ENCODE assay signal across 22 cellular contexts in the genomic region with DNA sequence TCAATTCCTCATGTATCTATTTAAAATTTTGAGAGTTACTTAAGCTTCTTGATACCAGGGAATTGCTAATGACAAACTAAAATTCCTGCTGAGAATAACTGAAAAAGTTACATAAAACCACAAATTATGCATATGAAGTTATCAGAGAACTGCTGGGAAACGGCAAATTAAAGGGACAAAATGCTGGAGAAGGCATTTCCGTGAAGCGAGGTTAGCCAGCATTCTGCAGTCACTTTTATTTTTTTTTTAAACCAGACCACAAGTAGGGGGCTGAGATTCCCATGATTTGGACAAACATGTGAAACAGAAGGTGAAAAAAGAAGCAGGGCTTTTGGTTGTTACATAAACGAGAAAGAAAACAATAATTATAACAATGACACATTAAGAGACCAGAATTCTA.
DNase-seq lines count a peak whose midpoint lies in the region; TF ChIP-seq lines count a peak whose summit lies in the region.
"Had no signal": no experiment of that assay in that cellular context is flagged by ENCODE, and none has a peak within 500 bp of the region (broad histone marks: within the 10 kb centered on the region; RNA-seq: fewer than 3 reads in every experiment).

No MANE protein-coding gene starts in this region.

- TF ChIP-seq CTCF in cardiac muscle cell (IDR thresholded peaks at IDR 0.05; ENCODE audit: low read depth, low read length) (no peak), left ventricle myocardium inferior (IDR thresholded peaks at IDR 0.05; ENCODE audit: borderline replicate concordance) (no peak)

- H3K4me1 ChIP-seq in cardiac muscle cell (ENCODE audit: low read depth) (peaks cover 7% of the 10 kb centered on the region), left ventricle myocardium inferior (no peaks in the 10 kb centered on the region), iPS-20b (ENCODE audit: insufficient read depth, low read length) (peaks cover 23% of the 10 kb centered on the region)
- H3K4me1 ChIP-seq: adrenal gland, psoas muscle, upper lobe of right lung had no signal

- no peaks in the 10 kb centered on the region for H3K27me3 ChIP-seq in cardiac muscle cell
- no peaks in the 10 kb centered on the region for H3K27me3 ChIP-seq in left ventricle myocardium inferior (ENCODE audit: low read depth)
- no peaks in the 10 kb centered on the region for H3K27me3 ChIP-seq in iPS-20b (ENCODE audit: insufficient read depth, low read length)
- H3K27me3 ChIP-seq: adrenal gland, upper lobe of right lung had no signal

- H3K9me3 ChIP-seq in cardiac muscle cell (ENCODE audit: low read depth) = no peaks in the 10 kb centered on the region
- H3K9me3 ChIP-seq in left ventricle myocardium inferior (replicated peaks) = peaks cover 25% of the 10 kb centered on the region
- H3K9me3 ChIP-seq in iPS-20b (ENCODE audit: insufficient read depth, low read depth, low read length) = no peaks in the 10 kb centered on the region
- H3K9me3 ChIP-seq: adrenal gland, Caco-2, psoas muscle, upper lobe of right lung had no signal

- H3K36me3 ChIP-seq in cardiac muscle cell (no peaks in the 10 kb centered on the region), left ventricle myocardium inferior (no peaks in the 10 kb centered on the region), iPS-20b (ENCODE audit: insufficient read depth, low read depth, low read length) (no peaks in the 10 kb centered on the region)
- H3K36me3 ChIP-seq: adrenal gland, upper lobe of right lung had no signal

- peak in 1 of 2 donors; percentile 21 for DNase-seq in cardiac muscle cell (ENCODE audit: low read depth in 1 of 2, low spot score in 1 of 2)
- no peak for DNase-seq in left ventricle myocardium inferior
- DNase-seq in RPMI7951 (ENCODE audit: low read depth) = peak; percentile 64
- DNase-seq in effector CD8-positive, alpha-beta T cell (lab: John Stamatoyannopoulos, UW) = no peak
- no peak for DNase-seq in NCI-H187 (lab: John Stamatoyannopoulos, UW)
- no peak for DNase-seq in NCI-H345 treated with DMSO at 0.1 percent for 48 hours (lab: John Stamatoyannopoulos, UW; ENCODE audit: unreplicated experiment)
- DNase-seq in NCI-H128 (lab: John Stamatoyannopoulos, UW; ENCODE audit: unreplicated experiment) = no peak
- DNase-seq: activated CD4-positive, alpha-beta T cell treated with anti-CD3 and anti-CD28 coated beads for 48 hours; activated naive CD4-positive, alpha-beta T cell treated with Interleukin-2 at 50 U/mL for 16 hours; activated T-cell treated with anti-CD3 and anti-CD28 coated beads, Interleukin-2, amount 50 U/mL, for 48 hours; adrenal gland; Caco-2; islet precursor cell; NCI-H1436; NCI-H2107; NCI-H510A; psoas muscle; stimulated activated CD4-positive, alpha-beta T cell treated with anti-CD3 and anti-CD28 coated beads, Interleukin-1b, Interleukin-23, amount 100 ng/mL, for 48 hours; upper lobe of right lung had no signal

- intact Hi-C loops in left ventricle myocardium inferior (cut with micrococcal nuclease) = no loop called here

- H3K27ac ChIP-seq in cardiac muscle cell (peak overlapping the region; percentile 92), left ventricle myocardium inferior (replicated peaks) (no peak overlapping the region), iPS-20b (ENCODE audit: low read length) (peak overlapping the region; percentile 4)
- H3K27ac ChIP-seq: adrenal gland, psoas muscle, skin epidermis, upper lobe of right lung had no signal

- H3K4me3 ChIP-seq in cardiac muscle cell (no peak overlapping the region), left ventricle myocardium inferior (no peak overlapping the region), iPS-20b (ENCODE audit: low read length) (no peak overlapping the region; the same call in 1 of the 2 replicates)
- H3K4me3 ChIP-seq: adrenal gland, GM12878, psoas muscle, skin epidermis, upper lobe of right lung had no signal

- H3K9ac ChIP-seq in iPS-20b (ENCODE audit: low read depth, low read length) = peak overlapping the region; percentile 52; the same call in 1 of the 2 replicates
